21 cellular contexts compared by ENCODE assay signal in the genomic region with DNA sequence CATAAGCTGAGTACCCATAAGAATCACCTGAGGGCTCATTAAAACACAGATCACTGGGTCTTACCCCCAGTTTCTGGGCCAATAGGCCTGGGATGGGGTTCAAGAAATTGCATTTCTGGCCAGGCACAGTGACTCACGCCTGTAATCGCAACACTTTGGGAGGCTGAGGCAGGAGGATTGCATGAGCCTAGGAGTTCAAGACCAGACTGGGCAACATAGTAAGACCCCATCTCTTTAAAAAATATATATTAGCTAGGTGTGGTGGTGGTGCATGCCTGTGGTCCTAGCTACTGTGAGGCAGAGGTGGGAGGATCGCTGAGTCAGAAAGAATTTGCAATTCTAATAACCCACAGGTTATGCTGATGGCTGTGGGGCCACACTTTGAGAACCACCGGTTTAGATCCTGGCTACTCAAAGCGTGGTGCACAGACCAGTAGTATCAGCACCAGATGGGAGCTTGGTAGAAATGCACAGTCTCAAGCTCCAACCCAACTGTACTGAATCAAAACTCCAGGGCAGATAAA. TPM values are rescaled to one million over a fixed set of nuclear protein-coding genes. Genes with fewer than 3 reads are reported as not detected.
DNase-seq lines count a peak whose midpoint lies in the region; ATAC-seq and TF ChIP-seq lines count a peak whose summit lies in the region.
"Had no signal": no experiment of that assay in that cellular context is flagged by ENCODE, and none has a peak within 500 bp of the region (broad histone marks: within the 10 kb centered on the region; RNA-seq: fewer than 3 reads in every experiment).

No MANE protein-coding gene starts in this region.

- H3K9me3 ChIP-seq in heart left ventricle (no peaks in the 10 kb centered on the region), esophagus muscularis mucosa (no peaks in the 10 kb centered on the region), spleen (no peaks in the 10 kb centered on the region)

- peak overlapping the region in 11 of 12 donors; percentile 57 to 97 (median 88) for H3K27ac ChIP-seq in heart left ventricle
- no peak overlapping the region for H3K27ac ChIP-seq in esophagus muscularis mucosa (replicated peaks in 1 of 4)
- H3K27ac ChIP-seq in spleen = peak overlapping the region in 7 of 8 donors; percentile 20 to 88 (median 82)
- H3K27ac ChIP-seq: 22Rv1, C4-2B had no signal

- H3K4me1 Mint-ChIP-seq in activated T-cell treated with anti-CD3 and anti-CD28 coated beads, Interleukin-2, amount 50 U/mL, for 24 hours (ENCODE audit: low read depth) = no peaks in the 10 kb centered on the region

- peaks cover 43% of the 10 kb centered on the region for H3K27me3 Mint-ChIP-seq in activated T-cell treated with anti-CD3 and anti-CD28 coated beads, Interleukin-2, amount 50 U/mL, for 24 hours

- no peak overlapping the region for H3K27ac Mint-ChIP-seq in activated T-cell treated with anti-CD3 and anti-CD28 coated beads, Interleukin-2, amount 50 U/mL, for 24 hours
- H3K27ac Mint-ChIP-seq: H9 had no signal

- ATAC-seq in heart left ventricle = no peak
- no peak for ATAC-seq in left ventricle myocardium superior
- ATAC-seq: PC-3 had no signal

- intact Hi-C loops in heart left ventricle (cut with DNase I) (no loop called here), left ventricle myocardium superior (cut with micrococcal nuclease) (no loop called here), esophagus muscularis mucosa (cut with DNase I) (no loop called here), spleen (cut with DNase I; ENCODE audit: low total_unique reads) (no loop called here)

- peaks cover 0 to 17% (median 0%) of the 10 kb centered on the region in 9 donors for H3K27me3 ChIP-seq in heart left ventricle
- peaks cover 0 to 80% (median 0%) of the 10 kb centered on the region in 4 donors for H3K27me3 ChIP-seq in esophagus muscularis mucosa
- H3K27me3 ChIP-seq in spleen (replicated peaks in 1 of 7) = peaks cover 0 to 45% (median 0%) of the 10 kb centered on the region in 7 donors

- no peak for TF ChIP-seq EP300 in esophagus muscularis mucosa (IDR thresholded peaks at IDR 0.05)

- H3K4me3 Mint-ChIP-seq in activated T-cell treated with anti-CD3 and anti-CD28 coated beads, Interleukin-2, amount 50 U/mL, for 24 hours = no peak overlapping the region
- H3K4me3 Mint-ChIP-seq: H9 had no signal

- H3K4me1 ChIP-seq in heart left ventricle = peaks cover 3 to 57% (median 27%) of the 10 kb centered on the region in 12 donors
- peaks cover 0 to 26% (median under 1%) of the 10 kb centered on the region in 4 donors for H3K4me1 ChIP-seq in esophagus muscularis mucosa
- peaks cover under 1 to 62% (median 17%) of the 10 kb centered on the region in 6 donors for H3K4me1 ChIP-seq in spleen

- no peaks in the 10 kb centered on the region for H3K9me3 Mint-ChIP-seq in activated T-cell treated with anti-CD3 and anti-CD28 coated beads, Interleukin-2, amount 50 U/mL, for 24 hours
- H3K9me3 Mint-ChIP-seq: H9 had no signal

- 72 to 79% (median 75%) methylated on average over 5 of the region's 5 CpGs for WGBS in heart left ventricle, 4 donors
- 87% methylated on average over 5 of the region's 5 CpGs for WGBS in esophagus muscularis mucosa
- 47 to 76% (median 72%) methylated on average over 5 of the region's 5 CpGs for WGBS in spleen, 5 donors

- TF ChIP-seq POLR2A in heart left ventricle (IDR thresholded peaks at IDR 0.05) (no peak), esophagus muscularis mucosa (IDR thresholded peaks at IDR 0.05; ENCODE audit: low read depth) (no peak), spleen (IDR thresholded peaks at IDR 0.05) (no peak)

- no peaks in the 10 kb centered on the region for H3K36me3 Mint-ChIP-seq in activated T-cell treated with anti-CD3 and anti-CD28 coated beads, Interleukin-2, amount 50 U/mL, for 24 hours (ENCODE audit: low read depth)

- TF ChIP-seq CTCF in heart left ventricle (IDR thresholded peaks at IDR 0.05) (no peak), esophagus muscularis mucosa (IDR thresholded peaks at IDR 0.05) (no peak), spleen (IDR thresholded peaks at IDR 0.05 in 8 of 11, conservative IDR thresholded peaks at IDR 0.05 in 3 of 11) (no peak)

- H3K4me3 ChIP-seq in heart left ventricle (peak overlapping the region in 9 of 12 donors; percentile 24 to 70 (median 57)), esophagus muscularis mucosa (peak overlapping the region; percentile 37 to 51 (median 38)), spleen (peak overlapping the region; percentile 20 to 81 (median 44))

- DNase-seq in heart left ventricle (no peak), left ventricle myocardium superior (no peak), NCI-H526 treated with DMSO at 0.1 percent for 48 hours (lab: John Stamatoyannopoulos, UW) (peak; percentile 44), esophagus muscularis mucosa (ENCODE audit: extremely low spot score) (no peak), spleen (peak; percentile 2), NCI-H345 (lab: John Stamatoyannopoulos, UW) (no peak), NCI-H2081 (lab: John Stamatoyannopoulos, UW) (no peak)
- no peak for DNase-seq in activated T-cell treated with anti-CD3 and anti-CD28 coated beads, Interleukin-2, amount 50 U/mL, for 24 hours
- DNase-seq: AML-193, DMS79, H9, NCI-H1092 treated with DMSO at 0.1 percent for 48 hours, NCI-H146, NCI-H2029 treated with DMSO at 0.1 percent for 48 hours, NCI-H2171 treated with DMSO at 0.1 percent for 48 hours, NCI-H510A, PC-3, RPMI8226 had no signal

- peaks cover 0 to 7% (median 0%) of the 10 kb centered on the region in 9 donors for H3K36me3 ChIP-seq in heart left ventricle
- H3K36me3 ChIP-seq in esophagus muscularis mucosa = no peaks in the 10 kb centered on the region
- H3K36me3 ChIP-seq in spleen = no peaks in the 10 kb centered on the region

RNA-seq across cellular contexts. Expression of a gene that starts 2.0 kb away (rescaled TPM):
- 10 to 100 TPM in 3 of 9 donors, 1 to 10 TPM in 6; 3.4 to 14.8 (median 8.7) TPM for total RNA-seq in heart left ventricle
- polyA plus RNA-seq in heart left ventricle = 10 to 100 TPM; 11.4 to 12.5 TPM
- 9.2 TPM for total RNA-seq in left ventricle myocardium superior
- total RNA-seq in esophagus muscularis mucosa = 10 to 100 TPM in 2 of 4 donors, 1 to 10 TPM in 2; 6.0 to 12.1 (median 10.4) TPM
- 100 to 1,000 TPM in 5 of 7 donors, 10 to 100 TPM in 2; 64.8 to 186 (median 138) TPM for total RNA-seq in spleen
- 100 to 1,000 TPM in 1 of 3 donors, 10 to 100 TPM in 2; 27.6 to 158 (median 71.1) TPM for polyA plus RNA-seq in spleen
- total RNA-seq: LHCN-M2, PC-3 had no signal

RNA-seq across cellular contexts. Expression of a gene that starts 39.8 kb away (rescaled TPM):
- total RNA-seq in heart left ventricle (10 to 100 TPM in 2 of 9 donors, 1 to 10 TPM in 7; 2.0 to 52.0 (median 4.5) TPM), left ventricle myocardium superior (4.4 TPM), esophagus muscularis mucosa (10 to 100 TPM in 2 of 4 donors, 1 to 10 TPM in 2; 7.8 to 36.6 (median 11.4) TPM), spleen (100 to 1,000 TPM; 139 to 341 (median 155) TPM)
- polyA plus RNA-seq in heart left ventricle (1 to 10 TPM; 1.4 to 3.7 TPM), spleen (10 to 100 TPM; 44.3 to 76.4 (median 53.0) TPM)
- total RNA-seq: LHCN-M2, PC-3 had no signal

RNA-seq across cellular contexts. Expression of a gene that starts 44.3 kb away (rescaled TPM):
- total RNA-seq in heart left ventricle = not detected
- not detected for polyA plus RNA-seq in heart left ventricle
- not detected for total RNA-seq in left ventricle myocardium superior
- not detected for total RNA-seq in esophagus muscularis mucosa
- under 1 TPM in 5 of 7 donors, not detected in 2; 0.07 to 0.21 (median 0.09) TPM for total RNA-seq in spleen
- polyA plus RNA-seq in spleen = under 1 TPM; 0.02 to 0.03 (median 0.02) TPM
- total RNA-seq: LHCN-M2, PC-3 had no signal

Comparison
In these comparisons a context has a peak if more than half of its experiments do, and no peak if none do; other contexts are left out.
1. DNase-seq: peak in NCI-H526 treated with DMSO at 0.1 percent for 48 hours (single experiment) and spleen (single experiment); none in heart left ventricle (0 of 5), left ventricle myocardium superior (single experiment), esophagus muscularis mucosa (single experiment), NCI-H345 (single experiment), NCI-H2081 (0 of 2) and activated T-cell treated with anti-CD3 and anti-CD28 coated beads, Interleukin-2, amount 50 U/mL, for 24 hours (single experiment).
2. H3K27ac ChIP-seq: peak in heart left ventricle (11 of 12) and spleen (7 of 8); none in esophagus muscularis mucosa (0 of 4).
3. Peak in every context shown above with its lines, with median percentiles within 50 percentile points of each other: H3K4me3 ChIP-seq.